In the genomic region with DNA sequence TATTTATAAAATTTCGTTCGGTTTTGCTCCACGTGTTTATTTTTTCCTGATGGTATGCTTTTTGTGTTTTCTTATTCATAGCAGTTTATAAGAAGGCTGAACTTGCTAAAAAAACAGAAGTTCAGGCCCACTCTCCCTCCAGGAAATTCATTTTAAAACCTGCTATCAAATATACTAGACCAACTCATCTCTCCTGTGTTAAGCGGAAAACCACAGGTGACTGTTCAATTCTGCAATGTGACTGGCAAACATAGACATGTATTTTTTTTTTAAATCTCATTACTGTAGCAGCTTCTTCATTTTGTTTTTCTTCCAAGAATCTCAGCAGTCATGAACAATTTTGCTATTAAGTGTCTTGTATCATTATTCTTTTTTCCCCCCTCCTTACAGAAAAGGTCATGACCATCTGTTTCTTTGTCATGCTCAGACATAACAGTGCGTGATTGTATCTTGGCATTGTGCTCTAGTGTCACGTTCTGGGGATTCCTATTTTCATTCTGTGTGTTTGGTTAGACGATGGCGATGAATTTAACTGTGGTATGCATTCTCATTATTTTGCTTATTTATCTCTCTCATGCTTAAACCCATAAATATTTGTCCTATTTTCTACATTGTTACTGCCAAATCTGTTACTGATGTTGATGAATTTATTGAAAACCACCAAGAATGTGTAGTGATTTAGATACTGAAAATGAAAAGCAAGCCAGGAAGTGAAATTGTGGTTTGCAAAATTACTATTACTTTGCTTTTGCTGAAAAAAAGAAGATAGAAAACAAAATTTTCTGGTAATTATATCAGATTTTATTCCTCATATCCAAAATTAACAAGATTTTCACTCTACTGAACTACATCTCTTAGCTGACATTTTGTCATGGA, we compare ENCODE assay signal across 12 cellular contexts.
DNase-seq lines count a peak whose midpoint lies in the region; ATAC-seq and TF ChIP-seq lines count a peak whose summit lies in the region.
"Had no signal": no experiment of that assay in that cellular context is flagged by ENCODE, and none has a peak within 500 bp of the region (broad histone marks: within the 10 kb centered on the region; RNA-seq: fewer than 3 reads in every experiment).

No MANE protein-coding gene starts in this region.

- DNase-seq in BJ (ENCODE audit: low read depth) (peak; percentile 27), nephron progenitor cell (no peak), NCI-H1092 treated with DMSO at 0.1 percent for 48 hours (lab: John Stamatoyannopoulos, UW) (no peak), Ammon's horn (ENCODE audit: low spot score) (no peak), UCSD-AML1 (lab: John Stamatoyannopoulos, UW; ENCODE audit: unreplicated experiment) (no peak)
- DNase-seq: activated CD4-positive, alpha-beta T cell treated with anti-CD3 and anti-CD28 coated beads for 4 hours; lower lobe of right lung; Peyer's patch had no signal

- no peaks in the 10 kb centered on the region for H3K36me3 Mint-ChIP-seq in nephron progenitor cell (ENCODE audit: low read depth)

- peaks cover 16% of the 10 kb centered on the region for H3K27me3 Mint-ChIP-seq in nephron progenitor cell (ENCODE audit: low read depth, poor library complexity)

- H3K27ac Mint-ChIP-seq in nephron progenitor cell = no peak overlapping the region

- no peaks in the 10 kb centered on the region for H3K36me3 ChIP-seq in BJ (ENCODE audit: control insufficient read depth, insufficient read depth, low read length)
- H3K36me3 ChIP-seq: lower lobe of right lung, Peyer's patch had no signal

- H3K4me3 Mint-ChIP-seq in nephron progenitor cell = no peak overlapping the region

- CTCF ChIA-PET in BJ (lab: Yijun Ruan, JAX) = interaction anchor here (0.6 to 1.0 kb wide), 3 partner anchors 8 to 86 kb away, joined by 3 read pairs; no protein-coding TSS in a partner anchor

- ATAC-seq in GM19035 (IDR thresholded peaks at IDR 0.05; ENCODE audit: unreplicated experiment) (peak; percentile 81), HG02759 (IDR thresholded peaks at IDR 0.05; ENCODE audit: unreplicated experiment) (peak; percentile 74), HG03565 (IDR thresholded peaks at IDR 0.05; ENCODE audit: unreplicated experiment) (peak; percentile 67)
- ATAC-seq: lower lobe of right lung had no signal

- no peaks in the 10 kb centered on the region for H3K4me1 Mint-ChIP-seq in nephron progenitor cell

- POLR2A ChIA-PET in BJ (lab: Charles Lee) = no interaction called here

- no peak overlapping the region for H3K4me3 ChIP-seq in BJ (ENCODE audit: low read depth, low read length)
- H3K4me3 ChIP-seq: ascending aorta, lower lobe of right lung, Peyer's patch had no signal

- TF ChIP-seq CTCF in BJ (IDR thresholded peaks at IDR 0.05; ENCODE audit: insufficient read depth, low read depth, low read length) = no peak
- no peak for TF ChIP-seq CTCF in nephron progenitor cell (IDR thresholded peaks at IDR 0.05)

- no peaks in the 10 kb centered on the region for H3K9me3 Mint-ChIP-seq in nephron progenitor cell

- no peaks in the 10 kb centered on the region for H3K27me3 ChIP-seq in BJ (ENCODE audit: control insufficient read depth, insufficient read depth, low read length)
- H3K27me3 ChIP-seq: ascending aorta, Peyer's patch had no signal
